2 cellular contexts compared by ENCODE assay signal in the genomic region with DNA sequence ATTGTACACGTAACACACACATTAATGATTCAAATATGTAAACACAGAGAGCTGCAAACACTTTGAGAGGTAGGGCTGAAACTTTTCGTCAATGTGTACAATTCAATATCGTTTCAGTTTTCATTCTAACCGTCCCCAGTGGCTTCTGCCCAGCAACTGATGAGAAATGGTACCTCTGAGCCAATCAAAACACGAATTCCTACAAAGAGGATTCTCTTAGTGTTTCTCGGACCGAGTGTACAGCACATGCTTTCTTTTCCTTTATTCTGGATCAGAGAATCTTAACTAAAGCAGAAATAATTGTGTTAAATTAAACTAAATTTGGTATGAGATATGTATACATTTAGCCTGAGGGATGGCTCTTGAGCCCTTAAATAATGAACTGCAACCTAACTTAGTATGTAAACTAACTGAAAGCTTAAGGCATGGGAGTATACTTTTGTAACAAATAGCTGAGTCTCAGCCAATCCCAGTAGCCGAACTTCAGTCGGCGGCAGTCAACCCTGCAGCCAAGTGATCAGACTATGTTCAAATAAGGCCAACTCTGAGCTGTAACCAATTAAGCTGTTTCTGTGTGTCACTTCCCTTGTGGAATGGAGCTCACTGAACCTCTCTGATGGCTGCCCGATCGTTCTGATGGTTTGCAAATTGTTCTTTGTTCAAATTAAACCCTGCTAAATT.
A peak's percentile ranks its signal among the peaks of the same experiment; 100 is the strongest.
TF ChIP-seq lines count a peak whose summit lies in the region.

No MANE protein-coding gene starts in this region.

TF ChIP-seq in GM12891, 5 proteins besides CTCF, POLR2A, EP300 and RAD21 (continued from another document):
- TF ChIP-seq POLR2AphosphoS5 (IDR thresholded peaks at IDR 0.05; ENCODE audit: low read depth, low read length) (peak; percentile 96), SPI1 (IDR thresholded peaks at IDR 0.05; ENCODE audit: low read depth, low read length) (peak; percentile 65), TAF1 (IDR thresholded peaks at IDR 0.05; ENCODE audit: low read depth, low read length) (peak; percentile 94)

TF ChIP-seq in GM12878, 131 proteins besides CTCF, POLR2A, EP300 and RAD21 (continued from another document and continues in another):
- TF ChIP-seq, protein P1, sequence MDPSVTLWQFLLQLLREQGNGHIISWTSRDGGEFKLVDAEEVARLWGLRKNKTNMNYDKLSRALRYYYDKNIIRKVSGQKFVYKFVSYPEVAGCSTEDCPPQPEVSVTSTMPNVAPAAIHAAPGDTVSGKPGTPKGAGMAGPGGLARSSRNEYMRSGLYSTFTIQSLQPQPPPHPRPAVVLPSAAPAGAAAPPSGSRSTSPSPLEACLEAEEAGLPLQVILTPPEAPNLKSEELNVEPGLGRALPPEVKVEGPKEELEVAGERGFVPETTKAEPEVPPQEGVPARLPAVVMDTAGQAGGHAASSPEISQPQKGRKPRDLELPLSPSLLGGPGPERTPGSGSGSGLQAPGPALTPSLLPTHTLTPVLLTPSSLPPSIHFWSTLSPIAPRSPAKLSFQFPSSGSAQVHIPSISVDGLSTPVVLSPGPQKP (IDR thresholded peaks at IDR 0.05; ENCODE audit: low read depth, low read length): no peak
- TF ChIP-seq, protein P2, sequence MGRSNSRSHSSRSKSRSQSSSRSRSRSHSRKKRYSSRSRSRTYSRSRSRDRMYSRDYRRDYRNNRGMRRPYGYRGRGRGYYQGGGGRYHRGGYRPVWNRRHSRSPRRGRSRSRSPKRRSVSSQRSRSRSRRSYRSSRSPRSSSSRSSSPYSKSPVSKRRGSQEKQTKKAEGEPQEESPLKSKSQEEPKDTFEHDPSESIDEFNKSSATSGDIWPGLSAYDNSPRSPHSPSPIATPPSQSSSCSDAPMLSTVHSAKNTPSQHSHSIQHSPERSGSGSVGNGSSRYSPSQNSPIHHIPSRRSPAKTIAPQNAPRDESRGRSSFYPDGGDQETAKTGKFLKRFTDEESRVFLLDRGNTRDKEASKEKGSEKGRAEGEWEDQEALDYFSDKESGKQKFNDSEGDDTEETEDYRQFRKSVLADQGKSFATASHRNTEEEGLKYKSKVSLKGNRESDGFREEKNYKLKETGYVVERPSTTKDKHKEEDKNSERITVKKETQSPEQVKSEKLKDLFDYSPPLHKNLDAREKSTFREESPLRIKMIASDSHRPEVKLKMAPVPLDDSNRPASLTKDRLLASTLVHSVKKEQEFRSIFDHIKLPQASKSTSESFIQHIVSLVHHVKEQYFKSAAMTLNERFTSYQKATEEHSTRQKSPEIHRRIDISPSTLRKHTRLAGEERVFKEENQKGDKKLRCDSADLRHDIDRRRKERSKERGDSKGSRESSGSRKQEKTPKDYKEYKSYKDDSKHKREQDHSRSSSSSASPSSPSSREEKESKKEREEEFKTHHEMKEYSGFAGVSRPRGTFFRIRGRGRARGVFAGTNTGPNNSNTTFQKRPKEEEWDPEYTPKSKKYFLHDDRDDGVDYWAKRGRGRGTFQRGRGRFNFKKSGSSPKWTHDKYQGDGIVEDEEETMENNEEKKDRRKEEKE (IDR thresholded peaks at IDR 0.05): no peak
- TF ChIP-seq POU2F2 (IDR thresholded peaks at IDR 0.05; ENCODE audit: borderline replicate concordance, low read depth, low read length) (peak; percentile 86), IRF4 (IDR thresholded peaks at IDR 0.05; ENCODE audit: low read depth, low read length) (peak; percentile 40; the same call in 1 of the 2 replicates), KDM1A (IDR thresholded peaks at IDR 0.05; ENCODE audit: borderline replicate concordance) (no peak), CEBPB (IDR thresholded peaks at IDR 0.05; ENCODE audit: borderline replicate concordance in 1 of 2, low read depth in 2 of 2, low read length in 2 of 2) (peak in 1 of 2 experiments; percentile 76; a peak in 1 of 4 replicates), HCFC1 (IDR thresholded peaks at IDR 0.05; ENCODE audit: low read length) (no peak), ZNF622 (IDR thresholded peaks at IDR 0.05) (peak; percentile 62), NRF1 (conservative IDR thresholded peaks at IDR 0.05; ENCODE audit: low read depth, low read length) (no peak), SUPT20H (IDR thresholded peaks at IDR 0.05; ENCODE audit: borderline replicate concordance, control insufficient read depth, low read depth, low read length) (no peak), SMAD1 (IDR thresholded peaks at IDR 0.05; ENCODE audit: low read depth, partially characterized antibody) (peak; percentile 42), NR2C2 (IDR thresholded peaks at IDR 0.05; ENCODE audit: borderline replicate concordance, control insufficient read depth, insufficient read length, low read depth) (no peak), CBX5 (IDR thresholded peaks at IDR 0.05; ENCODE audit: low read depth) (no peak), ZNF24 (IDR thresholded peaks at IDR 0.05) (no peak), RELA (IDR thresholded peaks at IDR 0.05; ENCODE audit: borderline replicate concordance, partially characterized antibody) (no peak), NFIC (IDR thresholded peaks at IDR 0.05; ENCODE audit: low read depth, low read length) (peak; percentile 47; the same call in 1 of the 2 replicates), RAD51 (IDR thresholded peaks at IDR 0.05) (no peak), SIN3A (IDR thresholded peaks at IDR 0.05; ENCODE audit: low read depth, low read length) (no peak), FOXM1 (IDR thresholded peaks at IDR 0.05; ENCODE audit: low read depth, low read length) (peak; percentile 71; the same call in 1 of the 2 replicates), POLR2AphosphoS5 (IDR thresholded peaks at IDR 0.05; ENCODE audit: low read length) (peak; percentile 98), ATF7 (IDR thresholded peaks at IDR 0.05; ENCODE audit: low read depth) (peak; percentile 41), CHD2 (IDR thresholded peaks at IDR 0.05; ENCODE audit: borderline replicate concordance, low read depth, low read length) (0 out of 2 replicates have a peak, but pooled peaks have one; percentile 8), TAF1 (IDR thresholded peaks at IDR 0.05; ENCODE audit: borderline replicate concordance, low read depth, low read length) (peak; percentile 91; the same call in 1 of the 2 replicates), FOS (IDR thresholded peaks at IDR 0.05; ENCODE audit: borderline replicate concordance, extremely low read depth, insufficient read length) (no peak), SMC3 (IDR thresholded peaks at IDR 0.05; ENCODE audit: borderline replicate concordance, low read length) (no peak), PML (IDR thresholded peaks at IDR 0.05; ENCODE audit: low read length) (peak; percentile 95), SRF (IDR thresholded peaks at IDR 0.05; ENCODE audit: low read depth in 2 of 2, low read length in 2 of 2) (peak; percentile 81 to 98), SPI1 (IDR thresholded peaks at IDR 0.05; ENCODE audit: borderline replicate concordance, insufficient read depth, low read depth, low read length) (peak; percentile 61; the same call in 1 of the 2 replicates), NBN (IDR thresholded peaks at IDR 0.05) (peak; percentile 44; the same call in 1 of the 2 replicates), BCL11A (IDR thresholded peaks at IDR 0.05; ENCODE audit: low read depth, low read length) (peak; percentile 12; the same call in 1 of the 2 replicates), RUNX3 (IDR thresholded peaks at IDR 0.05; ENCODE audit: low read length) (peak; percentile 49), CBFB (IDR thresholded peaks at IDR 0.05; ENCODE audit: low read depth) (peak; percentile 64; the same call in 1 of the 2 replicates), RFX5 (IDR thresholded peaks at IDR 0.05; ENCODE audit: low read depth, low read length) (peak; percentile 99), CREB1 (IDR thresholded peaks at IDR 0.05; ENCODE audit: low read depth) (peak; percentile 96), GATAD2B (conservative IDR thresholded peaks at IDR 0.05; ENCODE audit: low read depth) (no peak), FOXK2 (IDR thresholded peaks at IDR 0.05) (peak; percentile 85), PAX8 (IDR thresholded peaks at IDR 0.05) (peak; percentile 60; the same call in 1 of the 2 replicates), YY1 (IDR thresholded peaks at IDR 0.05; ENCODE audit: low read depth, low read length) (peak; percentile 93)
- TF ChIP-seq, protein P3, sequence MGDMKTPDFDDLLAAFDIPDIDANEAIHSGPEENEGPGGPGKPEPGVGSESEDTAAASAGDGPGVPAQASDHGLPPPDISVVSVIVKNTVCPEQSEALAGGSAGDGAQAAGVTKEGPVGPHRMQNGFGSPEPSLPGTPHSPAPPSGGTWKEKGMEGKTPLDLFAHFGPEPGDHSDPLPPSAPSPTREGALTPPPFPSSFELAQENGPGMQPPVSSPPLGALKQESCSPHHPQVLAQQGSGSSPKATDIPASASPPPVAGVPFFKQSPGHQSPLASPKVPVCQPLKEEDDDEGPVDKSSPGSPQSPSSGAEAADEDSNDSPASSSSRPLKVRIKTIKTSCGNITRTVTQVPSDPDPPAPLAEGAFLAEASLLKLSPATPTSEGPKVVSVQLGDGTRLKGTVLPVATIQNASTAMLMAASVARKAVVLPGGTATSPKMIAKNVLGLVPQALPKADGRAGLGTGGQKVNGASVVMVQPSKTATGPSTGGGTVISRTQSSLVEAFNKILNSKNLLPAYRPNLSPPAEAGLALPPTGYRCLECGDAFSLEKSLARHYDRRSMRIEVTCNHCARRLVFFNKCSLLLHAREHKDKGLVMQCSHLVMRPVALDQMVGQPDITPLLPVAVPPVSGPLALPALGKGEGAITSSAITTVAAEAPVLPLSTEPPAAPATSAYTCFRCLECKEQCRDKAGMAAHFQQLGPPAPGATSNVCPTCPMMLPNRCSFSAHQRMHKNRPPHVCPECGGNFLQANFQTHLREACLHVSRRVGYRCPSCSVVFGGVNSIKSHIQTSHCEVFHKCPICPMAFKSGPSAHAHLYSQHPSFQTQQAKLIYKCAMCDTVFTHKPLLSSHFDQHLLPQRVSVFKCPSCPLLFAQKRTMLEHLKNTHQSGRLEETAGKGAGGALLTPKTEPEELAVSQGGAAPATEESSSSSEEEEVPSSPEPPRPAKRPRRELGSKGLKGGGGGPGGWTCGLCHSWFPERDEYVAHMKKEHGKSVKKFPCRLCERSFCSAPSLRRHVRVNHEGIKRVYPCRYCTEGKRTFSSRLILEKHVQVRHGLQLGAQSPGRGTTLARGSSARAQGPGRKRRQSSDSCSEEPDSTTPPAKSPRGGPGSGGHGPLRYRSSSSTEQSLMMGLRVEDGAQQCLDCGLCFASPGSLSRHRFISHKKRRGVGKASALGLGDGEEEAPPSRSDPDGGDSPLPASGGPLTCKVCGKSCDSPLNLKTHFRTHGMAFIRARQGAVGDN (IDR thresholded peaks at IDR 0.05): peak; percentile 85
- TF ChIP-seq, protein P4, sequence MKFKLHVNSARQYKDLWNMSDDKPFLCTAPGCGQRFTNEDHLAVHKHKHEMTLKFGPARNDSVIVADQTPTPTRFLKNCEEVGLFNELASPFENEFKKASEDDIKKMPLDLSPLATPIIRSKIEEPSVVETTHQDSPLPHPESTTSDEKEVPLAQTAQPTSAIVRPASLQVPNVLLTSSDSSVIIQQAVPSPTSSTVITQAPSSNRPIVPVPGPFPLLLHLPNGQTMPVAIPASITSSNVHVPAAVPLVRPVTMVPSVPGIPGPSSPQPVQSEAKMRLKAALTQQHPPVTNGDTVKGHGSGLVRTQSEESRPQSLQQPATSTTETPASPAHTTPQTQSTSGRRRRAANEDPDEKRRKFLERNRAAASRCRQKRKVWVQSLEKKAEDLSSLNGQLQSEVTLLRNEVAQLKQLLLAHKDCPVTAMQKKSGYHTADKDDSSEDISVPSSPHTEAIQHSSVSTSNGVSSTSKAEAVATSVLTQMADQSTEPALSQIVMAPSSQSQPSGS (IDR thresholded peaks at IDR 0.05; ENCODE audit: low read length): peak; percentile 73
- TF ChIP-seq, protein P5, sequence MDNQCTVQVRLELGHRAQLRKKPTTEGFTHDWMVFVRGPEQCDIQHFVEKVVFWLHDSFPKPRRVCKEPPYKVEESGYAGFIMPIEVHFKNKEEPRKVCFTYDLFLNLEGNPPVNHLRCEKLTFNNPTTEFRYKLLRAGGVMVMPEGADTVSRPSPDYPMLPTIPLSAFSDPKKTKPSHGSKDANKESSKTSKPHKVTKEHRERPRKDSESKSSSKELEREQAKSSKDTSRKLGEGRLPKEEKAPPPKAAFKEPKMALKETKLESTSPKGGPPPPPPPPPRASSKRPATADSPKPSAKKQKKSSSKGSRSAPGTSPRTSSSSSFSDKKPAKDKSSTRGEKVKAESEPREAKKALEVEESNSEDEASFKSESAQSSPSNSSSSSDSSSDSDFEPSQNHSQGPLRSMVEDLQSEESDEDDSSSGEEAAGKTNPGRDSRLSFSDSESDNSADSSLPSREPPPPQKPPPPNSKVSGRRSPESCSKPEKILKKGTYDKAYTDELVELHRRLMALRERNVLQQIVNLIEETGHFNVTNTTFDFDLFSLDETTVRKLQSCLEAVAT (IDR thresholded peaks at IDR 0.05): peak; percentile 93; the same call in 1 of the 2 replicates
- TF ChIP-seq, protein P6, sequence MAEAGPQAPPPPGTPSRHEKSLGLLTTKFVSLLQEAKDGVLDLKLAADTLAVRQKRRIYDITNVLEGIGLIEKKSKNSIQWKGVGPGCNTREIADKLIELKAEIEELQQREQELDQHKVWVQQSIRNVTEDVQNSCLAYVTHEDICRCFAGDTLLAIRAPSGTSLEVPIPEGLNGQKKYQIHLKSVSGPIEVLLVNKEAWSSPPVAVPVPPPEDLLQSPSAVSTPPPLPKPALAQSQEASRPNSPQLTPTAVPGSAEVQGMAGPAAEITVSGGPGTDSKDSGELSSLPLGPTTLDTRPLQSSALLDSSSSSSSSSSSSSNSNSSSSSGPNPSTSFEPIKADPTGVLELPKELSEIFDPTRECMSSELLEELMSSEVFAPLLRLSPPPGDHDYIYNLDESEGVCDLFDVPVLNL (IDR thresholded peaks at IDR 0.05; ENCODE audit: low read depth, low read length): peak; percentile 73; the same call in 1 of the 2 replicates
- TF ChIP-seq, protein P7, sequence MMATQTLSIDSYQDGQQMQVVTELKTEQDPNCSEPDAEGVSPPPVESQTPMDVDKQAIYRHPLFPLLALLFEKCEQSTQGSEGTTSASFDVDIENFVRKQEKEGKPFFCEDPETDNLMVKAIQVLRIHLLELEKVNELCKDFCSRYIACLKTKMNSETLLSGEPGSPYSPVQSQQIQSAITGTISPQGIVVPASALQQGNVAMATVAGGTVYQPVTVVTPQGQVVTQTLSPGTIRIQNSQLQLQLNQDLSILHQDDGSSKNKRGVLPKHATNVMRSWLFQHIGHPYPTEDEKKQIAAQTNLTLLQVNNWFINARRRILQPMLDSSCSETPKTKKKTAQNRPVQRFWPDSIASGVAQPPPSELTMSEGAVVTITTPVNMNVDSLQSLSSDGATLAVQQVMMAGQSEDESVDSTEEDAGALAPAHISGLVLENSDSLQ (IDR thresholded peaks at IDR 0.05): peak; percentile 78
- TF ChIP-seq, protein P8, sequence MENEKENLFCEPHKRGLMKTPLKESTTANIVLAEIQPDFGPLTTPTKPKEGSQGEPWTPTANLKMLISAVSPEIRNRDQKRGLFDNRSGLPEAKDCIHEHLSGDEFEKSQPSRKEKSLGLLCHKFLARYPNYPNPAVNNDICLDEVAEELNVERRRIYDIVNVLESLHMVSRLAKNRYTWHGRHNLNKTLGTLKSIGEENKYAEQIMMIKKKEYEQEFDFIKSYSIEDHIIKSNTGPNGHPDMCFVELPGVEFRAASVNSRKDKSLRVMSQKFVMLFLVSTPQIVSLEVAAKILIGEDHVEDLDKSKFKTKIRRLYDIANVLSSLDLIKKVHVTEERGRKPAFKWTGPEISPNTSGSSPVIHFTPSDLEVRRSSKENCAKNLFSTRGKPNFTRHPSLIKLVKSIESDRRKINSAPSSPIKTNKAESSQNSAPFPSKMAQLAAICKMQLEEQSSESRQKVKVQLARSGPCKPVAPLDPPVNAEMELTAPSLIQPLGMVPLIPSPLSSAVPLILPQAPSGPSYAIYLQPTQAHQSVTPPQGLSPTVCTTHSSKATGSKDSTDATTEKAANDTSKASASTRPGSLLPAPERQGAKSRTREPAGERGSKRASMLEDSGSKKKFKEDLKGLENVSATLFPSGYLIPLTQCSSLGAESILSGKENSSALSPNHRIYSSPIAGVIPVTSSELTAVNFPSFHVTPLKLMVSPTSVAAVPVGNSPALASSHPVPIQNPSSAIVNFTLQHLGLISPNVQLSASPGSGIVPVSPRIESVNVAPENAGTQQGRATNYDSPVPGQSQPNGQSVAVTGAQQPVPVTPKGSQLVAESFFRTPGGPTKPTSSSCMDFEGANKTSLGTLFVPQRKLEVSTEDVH (IDR thresholded peaks at IDR 0.05; ENCODE audit: low read depth, partially characterized antibody): peak; percentile 69
